1 cellular context compared by ENCODE assay signal in genomic region chr17:35969558-35970442, GRCh38.
TF ChIP-seq lines count a peak whose summit lies in the region.

No MANE protein-coding gene starts in this region.

TF ChIP-seq in GM12878, 131 proteins besides CTCF, POLR2A, EP300 and RAD21 (continues in another document):
- no peak for TF ChIP-seq IRF3 (IDR thresholded peaks at IDR 0.05)
- no peak for TF ChIP-seq ZSCAN29 (IDR thresholded peaks at IDR 0.05)
- TF ChIP-seq GATAD2B (conservative IDR thresholded peaks at IDR 0.05; ENCODE audit: low read depth): no peak
- TF ChIP-seq CBX5 (IDR thresholded peaks at IDR 0.05; ENCODE audit: low read depth): no peak
- TF ChIP-seq, protein P1, sequence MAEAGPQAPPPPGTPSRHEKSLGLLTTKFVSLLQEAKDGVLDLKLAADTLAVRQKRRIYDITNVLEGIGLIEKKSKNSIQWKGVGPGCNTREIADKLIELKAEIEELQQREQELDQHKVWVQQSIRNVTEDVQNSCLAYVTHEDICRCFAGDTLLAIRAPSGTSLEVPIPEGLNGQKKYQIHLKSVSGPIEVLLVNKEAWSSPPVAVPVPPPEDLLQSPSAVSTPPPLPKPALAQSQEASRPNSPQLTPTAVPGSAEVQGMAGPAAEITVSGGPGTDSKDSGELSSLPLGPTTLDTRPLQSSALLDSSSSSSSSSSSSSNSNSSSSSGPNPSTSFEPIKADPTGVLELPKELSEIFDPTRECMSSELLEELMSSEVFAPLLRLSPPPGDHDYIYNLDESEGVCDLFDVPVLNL (IDR thresholded peaks at IDR 0.05; ENCODE audit: low read depth, low read length): no peak
- TF ChIP-seq JUND (IDR thresholded peaks at IDR 0.05; ENCODE audit: low read depth, low read length): no peak
- TF ChIP-seq SP1 (IDR thresholded peaks at IDR 0.05; ENCODE audit: low read depth, low read length): no peak
- TF ChIP-seq KLF5 (IDR thresholded peaks at IDR 0.05; ENCODE audit: partially characterized antibody): no peak
- TF ChIP-seq, protein P2, sequence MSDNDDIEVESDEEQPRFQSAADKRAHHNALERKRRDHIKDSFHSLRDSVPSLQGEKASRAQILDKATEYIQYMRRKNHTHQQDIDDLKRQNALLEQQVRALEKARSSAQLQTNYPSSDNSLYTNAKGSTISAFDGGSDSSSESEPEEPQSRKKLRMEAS (IDR thresholded peaks at IDR 0.05; ENCODE audit: low read depth, low read length): no peak
- peak; percentile 47 for TF ChIP-seq RUNX3 (IDR thresholded peaks at IDR 0.05; ENCODE audit: low read length)
- no peak for TF ChIP-seq MEF2B (IDR thresholded peaks at IDR 0.05; ENCODE audit: partially characterized antibody, poor library complexity, severe bottlenecking)
- TF ChIP-seq EGR1 (IDR thresholded peaks at IDR 0.05; ENCODE audit: borderline replicate concordance in 1 of 2, low read depth in 2 of 2, low read length in 2 of 2): no peak
- no peak for TF ChIP-seq RFX5 (IDR thresholded peaks at IDR 0.05; ENCODE audit: low read depth, low read length)
- TF ChIP-seq NRF1 (conservative IDR thresholded peaks at IDR 0.05; ENCODE audit: low read depth, low read length): no peak
- TF ChIP-seq, protein P3, sequence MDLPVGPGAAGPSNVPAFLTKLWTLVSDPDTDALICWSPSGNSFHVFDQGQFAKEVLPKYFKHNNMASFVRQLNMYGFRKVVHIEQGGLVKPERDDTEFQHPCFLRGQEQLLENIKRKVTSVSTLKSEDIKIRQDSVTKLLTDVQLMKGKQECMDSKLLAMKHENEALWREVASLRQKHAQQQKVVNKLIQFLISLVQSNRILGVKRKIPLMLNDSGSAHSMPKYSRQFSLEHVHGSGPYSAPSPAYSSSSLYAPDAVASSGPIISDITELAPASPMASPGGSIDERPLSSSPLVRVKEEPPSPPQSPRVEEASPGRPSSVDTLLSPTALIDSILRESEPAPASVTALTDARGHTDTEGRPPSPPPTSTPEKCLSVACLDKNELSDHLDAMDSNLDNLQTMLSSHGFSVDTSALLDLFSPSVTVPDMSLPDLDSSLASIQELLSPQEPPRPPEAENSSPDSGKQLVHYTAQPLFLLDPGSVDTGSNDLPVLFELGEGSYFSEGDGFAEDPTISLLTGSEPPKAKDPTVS (IDR thresholded peaks at IDR 0.05; ENCODE audit: low read depth, low read length): no peak
- no peak for TF ChIP-seq BCLAF1 (IDR thresholded peaks at IDR 0.05)
- TF ChIP-seq MXI1 (IDR thresholded peaks at IDR 0.05; ENCODE audit: low read depth, low read length): no peak
- no peak for TF ChIP-seq SMARCA5 (IDR thresholded peaks at IDR 0.05)
- TF ChIP-seq, protein P4, sequence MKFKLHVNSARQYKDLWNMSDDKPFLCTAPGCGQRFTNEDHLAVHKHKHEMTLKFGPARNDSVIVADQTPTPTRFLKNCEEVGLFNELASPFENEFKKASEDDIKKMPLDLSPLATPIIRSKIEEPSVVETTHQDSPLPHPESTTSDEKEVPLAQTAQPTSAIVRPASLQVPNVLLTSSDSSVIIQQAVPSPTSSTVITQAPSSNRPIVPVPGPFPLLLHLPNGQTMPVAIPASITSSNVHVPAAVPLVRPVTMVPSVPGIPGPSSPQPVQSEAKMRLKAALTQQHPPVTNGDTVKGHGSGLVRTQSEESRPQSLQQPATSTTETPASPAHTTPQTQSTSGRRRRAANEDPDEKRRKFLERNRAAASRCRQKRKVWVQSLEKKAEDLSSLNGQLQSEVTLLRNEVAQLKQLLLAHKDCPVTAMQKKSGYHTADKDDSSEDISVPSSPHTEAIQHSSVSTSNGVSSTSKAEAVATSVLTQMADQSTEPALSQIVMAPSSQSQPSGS (IDR thresholded peaks at IDR 0.05; ENCODE audit: low read length): no peak
- peak; percentile 52; the same call in 1 of the 2 replicates for TF ChIP-seq YY1 (IDR thresholded peaks at IDR 0.05; ENCODE audit: low read depth, low read length)
- TF ChIP-seq BRCA1 (IDR thresholded peaks at IDR 0.05; ENCODE audit: low read depth, low read length): no peak
- TF ChIP-seq PRDM15 (CRISPR knock-in tag; IDR thresholded peaks at IDR 0.05): no peak
- TF ChIP-seq SMAD5 (IDR thresholded peaks at IDR 0.05; ENCODE audit: low read depth): no peak
- no peak for TF ChIP-seq NFIC (IDR thresholded peaks at IDR 0.05; ENCODE audit: low read depth, low read length)
- no peak for TF ChIP-seq EZH2 (IDR thresholded peaks at IDR 0.05; ENCODE audit: borderline replicate concordance, control insufficient read depth, low read depth, low read length)
- TF ChIP-seq FOXM1 (IDR thresholded peaks at IDR 0.05; ENCODE audit: low read depth, low read length): no peak
- TF ChIP-seq, protein P5, sequence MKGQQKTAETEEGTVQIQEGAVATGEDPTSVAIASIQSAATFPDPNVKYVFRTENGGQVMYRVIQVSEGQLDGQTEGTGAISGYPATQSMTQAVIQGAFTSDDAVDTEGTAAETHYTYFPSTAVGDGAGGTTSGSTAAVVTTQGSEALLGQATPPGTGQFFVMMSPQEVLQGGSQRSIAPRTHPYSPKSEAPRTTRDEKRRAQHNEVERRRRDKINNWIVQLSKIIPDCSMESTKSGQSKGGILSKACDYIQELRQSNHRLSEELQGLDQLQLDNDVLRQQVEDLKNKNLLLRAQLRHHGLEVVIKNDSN (IDR thresholded peaks at IDR 0.05; ENCODE audit: borderline replicate concordance, extremely low read length, insufficient read depth, low read depth, low read length): no peak
- no peak for TF ChIP-seq IRF5 (IDR thresholded peaks at IDR 0.05; ENCODE audit: borderline replicate concordance)
- TF ChIP-seq, protein P6, sequence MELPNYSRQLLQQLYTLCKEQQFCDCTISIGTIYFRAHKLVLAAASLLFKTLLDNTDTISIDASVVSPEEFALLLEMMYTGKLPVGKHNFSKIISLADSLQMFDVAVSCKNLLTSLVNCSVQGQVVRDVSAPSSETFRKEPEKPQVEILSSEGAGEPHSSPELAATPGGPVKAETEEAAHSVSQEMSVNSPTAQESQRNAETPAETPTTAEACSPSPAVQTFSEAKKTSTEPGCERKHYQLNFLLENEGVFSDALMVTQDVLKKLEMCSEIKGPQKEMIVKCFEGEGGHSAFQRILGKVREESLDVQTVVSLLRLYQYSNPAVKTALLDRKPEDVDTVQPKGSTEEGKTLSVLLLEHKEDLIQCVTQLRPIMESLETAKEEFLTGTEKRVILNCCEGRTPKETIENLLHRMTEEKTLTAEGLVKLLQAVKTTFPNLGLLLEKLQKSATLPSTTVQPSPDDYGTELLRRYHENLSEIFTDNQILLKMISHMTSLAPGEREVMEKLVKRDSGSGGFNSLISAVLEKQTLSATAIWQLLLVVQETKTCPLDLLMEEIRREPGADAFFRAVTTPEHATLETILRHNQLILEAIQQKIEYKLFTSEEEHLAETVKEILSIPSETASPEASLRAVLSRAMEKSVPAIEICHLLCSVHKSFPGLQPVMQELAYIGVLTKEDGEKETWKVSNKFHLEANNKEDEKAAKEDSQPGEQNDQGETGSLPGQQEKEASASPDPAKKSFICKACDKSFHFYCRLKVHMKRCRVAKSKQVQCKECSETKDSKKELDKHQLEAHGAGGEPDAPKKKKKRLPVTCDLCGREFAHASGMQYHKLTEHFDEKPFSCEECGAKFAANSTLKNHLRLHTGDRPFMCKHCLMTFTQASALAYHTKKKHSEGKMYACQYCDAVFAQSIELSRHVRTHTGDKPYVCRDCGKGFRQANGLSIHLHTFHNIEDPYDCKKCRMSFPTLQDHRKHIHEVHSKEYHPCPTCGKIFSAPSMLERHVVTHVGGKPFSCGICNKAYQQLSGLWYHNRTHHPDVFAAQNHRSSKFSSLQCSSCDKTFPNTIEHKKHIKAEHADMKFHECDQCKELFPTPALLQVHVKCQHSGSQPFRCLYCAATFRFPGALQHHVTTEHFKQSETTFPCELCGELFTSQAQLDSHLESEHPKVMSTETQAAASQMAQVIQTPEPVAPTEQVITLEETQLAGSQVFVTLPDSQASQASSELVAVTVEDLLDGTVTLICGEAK (IDR thresholded peaks at IDR 0.05; ENCODE audit: borderline replicate concordance): no peak
- no peak for TF ChIP-seq ATF3 (IDR thresholded peaks at IDR 0.05; ENCODE audit: borderline replicate concordance, extremely low read depth, low read depth, low read length)
- no peak for TF ChIP-seq CHD2 (IDR thresholded peaks at IDR 0.05; ENCODE audit: borderline replicate concordance, low read depth, low read length)
- TF ChIP-seq PKNOX1 (IDR thresholded peaks at IDR 0.05): no peak
- TF ChIP-seq ZNF274 (IDR thresholded peaks at IDR 0.05; ENCODE audit: insufficient read depth, insufficient read length): no peak
- peak in 1 of 2 experiments; percentile 54; a peak in 1 of 4 replicates for TF ChIP-seq IKZF2 (IDR thresholded peaks at IDR 0.05)
- TF ChIP-seq SMAD1 (IDR thresholded peaks at IDR 0.05; ENCODE audit: low read depth, partially characterized antibody): no peak
